ENCODE assay signal across 20 cellular contexts in the genomic region with DNA sequence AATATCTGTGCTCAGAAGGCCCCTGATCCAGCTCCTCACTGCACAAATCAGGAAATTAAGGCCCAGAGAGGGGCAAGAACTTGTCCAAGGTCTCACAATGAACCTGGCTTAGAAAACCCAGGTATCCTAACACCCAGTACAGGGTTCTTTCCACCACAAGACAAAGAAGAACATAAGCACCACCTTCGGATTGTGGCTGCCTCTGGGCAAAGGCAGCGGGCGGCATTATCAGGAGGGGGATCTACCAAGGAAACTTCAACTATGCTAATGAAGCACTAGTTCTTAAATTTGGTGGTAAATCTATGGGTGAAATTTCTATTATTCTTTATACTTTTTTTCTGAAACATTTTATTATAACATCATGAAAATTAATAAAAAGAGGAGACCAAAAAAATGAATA. TPM values are rescaled to one million over a fixed set of nuclear protein-coding genes. Genes with fewer than 3 reads are reported as not detected.
DNase-seq lines count a peak whose midpoint lies in the region; ATAC-seq and TF ChIP-seq lines count a peak whose summit lies in the region.
"Had no signal": no experiment of that assay in that cellular context is flagged by ENCODE, and none has a peak within 500 bp of the region (broad histone marks: within the 10 kb centered on the region; RNA-seq: fewer than 3 reads in every experiment).

No MANE protein-coding gene starts in this region.

- H3K27ac ChIP-seq in OCI-LY7 (ENCODE audit: low read depth, low read length, poor library complexity, severe bottlenecking) (no peak overlapping the region), testis (no peak overlapping the region)
- H3K27ac ChIP-seq: pancreas had no signal

- peak overlapping the region; percentile 94 for H3K27ac Mint-ChIP-seq in activated naive CD4-positive, alpha-beta T cell treated with anti-CD3 and anti-CD28 coated beads, Interleukin-2, amount 50 U/mL, for 24 hours
- peak overlapping the region; percentile 70 for H3K27ac Mint-ChIP-seq in stimulated activated effector memory CD8-positive, alpha-beta T cell treated with anti-CD3 and anti-CD28 coated beads, Interleukin-12 subunit alpha, Interleukin-12 subunit beta, amount 100 ng/mL, for 72 hours
- H3K27ac Mint-ChIP-seq in chondrocyte (ENCODE audit: unreplicated experiment), result no peak overlapping the region

- CTCF ChIA-PET in OCI-LY7 (lab: Charles Lee; ENCODE audit: unreplicated experiment), result no interaction called here

- H4K20me1 ChIP-seq in OCI-LY7 (ENCODE audit: insufficient read depth, low read length), result no peaks in the 10 kb centered on the region

- TF ChIP-seq POLR2A in testis (IDR thresholded peaks at IDR 0.05), result no peak

- no peaks in the 10 kb centered on the region for H3K9me2 ChIP-seq in OCI-LY7 (ENCODE audit: insufficient read depth, low read length)

- intact Hi-C loops in OCI-LY7 (cut with micrococcal nuclease; ENCODE audit: unreplicated experiment) (no loop called here), testis (cut with DNase I; ENCODE audit: low total_unique reads) (no loop called here)

- no peaks in the 10 kb centered on the region for H3K9me3 Mint-ChIP-seq in activated naive CD4-positive, alpha-beta T cell treated with anti-CD3 and anti-CD28 coated beads, Interleukin-2, amount 50 U/mL, for 24 hours
- no peaks in the 10 kb centered on the region for H3K9me3 Mint-ChIP-seq in stimulated activated effector memory CD8-positive, alpha-beta T cell treated with anti-CD3 and anti-CD28 coated beads, Interleukin-12 subunit alpha, Interleukin-12 subunit beta, amount 100 ng/mL, for 72 hours
- no peaks in the 10 kb centered on the region for H3K9me3 Mint-ChIP-seq in chondrocyte (ENCODE audit: low read depth)

- H2AFZ ChIP-seq in OCI-LY7 (ENCODE audit: low read length), result no peak overlapping the region

- H3K36me3 ChIP-seq in OCI-LY7 (ENCODE audit: insufficient read depth, low read length) (peaks cover 6% of the 10 kb centered on the region; the same call in 1 of the 2 replicates), testis (ENCODE audit: low read depth, missing control alignments) (no peaks in the 10 kb centered on the region)

- H3K36me3 Mint-ChIP-seq in activated naive CD4-positive, alpha-beta T cell treated with anti-CD3 and anti-CD28 coated beads, Interleukin-2, amount 50 U/mL, for 24 hours, result peaks cover 29% of the 10 kb centered on the region
- H3K36me3 Mint-ChIP-seq in stimulated activated effector memory CD8-positive, alpha-beta T cell treated with anti-CD3 and anti-CD28 coated beads, Interleukin-12 subunit alpha, Interleukin-12 subunit beta, amount 100 ng/mL, for 72 hours, result peaks cover 99% of the 10 kb centered on the region
- H3K36me3 Mint-ChIP-seq in chondrocyte (ENCODE audit: low read depth), result peaks cover 40% of the 10 kb centered on the region

- WGBS in testis, 2 donors, result 90 to 94% methylated on average over 3 of the region's 3 CpGs

- 0 out of 2 replicates have a peak overlapping the region, but pooled peaks have one; percentile 1 for H3K4me2 ChIP-seq in OCI-LY7 (ENCODE audit: low read length)

- POLR2A ChIA-PET in OCI-LY7 (lab: Charles Lee), result interaction anchor here (0.7 to 1.5 kb wide), 2 partner anchors 10 to 111 kb away, joined by 3 to 10 read pairs; no protein-coding TSS in a partner anchor

- no peak overlapping the region for H3K4me3 ChIP-seq in OCI-LY7 (ENCODE audit: low read depth, low read length, poor library complexity, severe bottlenecking)
- H3K4me3 ChIP-seq in testis, result no peak overlapping the region
- H3K4me3 ChIP-seq: pancreas had no signal

- no TSS peak for BruUV-seq in OCI-LY7 (replicated peaks; lab: Mats Ljungman, UMichigan)

- no peak for TF ChIP-seq CTCF in OCI-LY7 (conservative IDR thresholded peaks at IDR 0.05; ENCODE audit: low read length)
- TF ChIP-seq CTCF in testis (IDR thresholded peaks at IDR 0.05), result no peak
- TF ChIP-seq CTCF in chondrocyte (IDR thresholded peaks at IDR 0.05), result no peak

- H3K4me1 ChIP-seq in OCI-LY7 (ENCODE audit: insufficient read depth, low read length, poor library complexity, severe bottlenecking) (peaks cover 92% of the 10 kb centered on the region), testis (peaks cover 22% of the 10 kb centered on the region)
- H3K4me1 ChIP-seq: pancreas had no signal

- no peaks in the 10 kb centered on the region for H3K79me2 ChIP-seq in OCI-LY7 (ENCODE audit: insufficient read depth, low read depth, low read length)

- H3K4me1 Mint-ChIP-seq in activated naive CD4-positive, alpha-beta T cell treated with anti-CD3 and anti-CD28 coated beads, Interleukin-2, amount 50 U/mL, for 24 hours, result peaks cover 86% of the 10 kb centered on the region
- peaks cover 93% of the 10 kb centered on the region for H3K4me1 Mint-ChIP-seq in stimulated activated effector memory CD8-positive, alpha-beta T cell treated with anti-CD3 and anti-CD28 coated beads, Interleukin-12 subunit alpha, Interleukin-12 subunit beta, amount 100 ng/mL, for 72 hours
- H3K4me1 Mint-ChIP-seq in chondrocyte (ENCODE audit: low read depth), result peaks cover 35% of the 10 kb centered on the region

- no peaks in the 10 kb centered on the region for H3K27me3 ChIP-seq in testis
- H3K27me3 ChIP-seq: pancreas had no signal

- no peak for DNase-seq in activated naive CD4-positive, alpha-beta T cell treated with anti-CD3 and anti-CD28 coated beads, Interleukin-2, amount 50 U/mL, for 16 hours
- no peak for DNase-seq in OCI-LY7 (ENCODE audit: low spot score)
- peak; percentile 36 for DNase-seq in central memory CD4-positive, alpha-beta T cell
- no peak for DNase-seq in stimulated activated effector memory CD8-positive, alpha-beta T cell treated with anti-CD3 and anti-CD28 coated beads, Interleukin-12 subunit alpha, Interleukin-12 subunit beta, amount 100 ng/mL, for 72 hours (ENCODE audit: low spot score in 2 of 2)
- no peak for DNase-seq in testis
- no peak for DNase-seq in chondrocyte (ENCODE audit: low spot score)
- DNase-seq: activated CD4-positive, alpha-beta T cell treated with anti-CD3 and anti-CD28 coated beads for 36 hours; dermis blood vessel endothelial cell; H7; left cardiac atrium; mesenchymal stem cell; NCI-H1105; NCI-H446; pancreas; SIG-M5 had no signal

- no peak overlapping the region for H3K4me3 Mint-ChIP-seq in activated naive CD4-positive, alpha-beta T cell treated with anti-CD3 and anti-CD28 coated beads, Interleukin-2, amount 50 U/mL, for 24 hours
- H3K4me3 Mint-ChIP-seq in stimulated activated effector memory CD8-positive, alpha-beta T cell treated with anti-CD3 and anti-CD28 coated beads, Interleukin-12 subunit alpha, Interleukin-12 subunit beta, amount 100 ng/mL, for 72 hours, result peak overlapping the region; percentile 73
- H3K4me3 Mint-ChIP-seq in chondrocyte (ENCODE audit: unreplicated experiment), result no peak overlapping the region
- H3K4me3 Mint-ChIP-seq: activated CD4-positive, alpha-beta T cell treated with anti-CD3 and anti-CD28 coated beads for 36 hours; CD14-positive monocyte had no signal

- H3K9me3 ChIP-seq in OCI-LY7 (ENCODE audit: low read length) (no peaks in the 10 kb centered on the region), testis (no peaks in the 10 kb centered on the region)
- H3K9me3 ChIP-seq: pancreas had no signal

- no peak for ATAC-seq in stimulated activated effector memory CD8-positive, alpha-beta T cell treated with anti-CD3 and anti-CD28 coated beads, Interleukin-12 subunit alpha, Interleukin-12 subunit beta, amount 100 ng/mL, for 72 hours
- ATAC-seq in HG03457 (IDR thresholded peaks at IDR 0.05; ENCODE audit: unreplicated experiment), result no peak
- ATAC-seq: activated CD4-positive, alpha-beta T cell treated with anti-CD3 and anti-CD28 coated beads for 36 hours; left cardiac atrium; Panc1; right cardiac atrium had no signal

- H3K27me3 Mint-ChIP-seq in activated naive CD4-positive, alpha-beta T cell treated with anti-CD3 and anti-CD28 coated beads, Interleukin-2, amount 50 U/mL, for 24 hours, result no peaks in the 10 kb centered on the region
- H3K27me3 Mint-ChIP-seq in chondrocyte (ENCODE audit: low read depth), result no peaks in the 10 kb centered on the region
- H3K27me3 Mint-ChIP-seq: activated CD4-positive, alpha-beta T cell treated with anti-CD3 and anti-CD28 coated beads for 36 hours had no signal

RNA-seq across cellular contexts. Expression of a gene that starts 17.9 kb away (rescaled TPM):
- 26.1 and 35.6 TPM in 2 replicates for total RNA-seq in OCI-LY7 (2014; rRNA removed; shearing (Covaris generic))
- 52.9 and 74.1 TPM in 2 replicates for total RNA-seq in OCI-LY7 (2022)
- total RNA-seq in testis, result 100 to 1,000 TPM; 116 to 180 TPM
- 152 TPM for polyA plus RNA-seq in testis (ENCODE audit: insufficient read depth, low read depth, low replicate concordance)
- 333 to 456 TPM (median 450 TPM) in 3 replicates for total RNA-seq in chondrocyte

RNA-seq across cellular contexts. Expression of a gene that starts 58.8 kb away (rescaled TPM):
- total RNA-seq in OCI-LY7 (2014; rRNA removed; shearing (Covaris generic)), result 51.4 and 55.9 TPM in 2 replicates
- 76.3 and 77.5 TPM in 2 replicates for total RNA-seq in OCI-LY7 (2022)
- total RNA-seq in testis, result 10 to 100 TPM; 48.4 to 58.3 TPM
- polyA plus RNA-seq in testis (ENCODE audit: insufficient read depth, low read depth, low replicate concordance), result 43.5 TPM
- total RNA-seq in chondrocyte, result 47.2 to 75.6 TPM (median 74.0 TPM) in 3 replicates
